ENCODE assay signal across 5 cellular contexts in genomic region chr9:74102148-74102547, GRCh38.
DNase-seq lines count a peak whose midpoint lies in the region; ATAC-seq, FAIRE-seq and TF ChIP-seq lines count a peak whose summit lies in the region.
"Not testable (repeated sequence)": the region's sequence is repeated elsewhere in the genome, so short reads cannot be mapped to it uniquely, and the experiment has no call there.

No MANE protein-coding gene starts in this region.

- H3K4me1 Mint-ChIP-seq in nephron progenitor cell = peaks cover 14% of the 10 kb centered on the region

- not testable (repeated sequence) for H3K23me2 ChIP-seq in H1 (ENCODE audit: low read depth, low read length)

- H2AK5ac ChIP-seq in H1 (ENCODE audit: low read depth, low read length) = not testable (repeated sequence)

- peak; percentile 53 for ATAC-seq in DND-41 (ENCODE audit: insufficient read depth, low read depth)
- not testable (repeated sequence) for ATAC-seq in HepG2

- FAIRE-seq in H1 (lab: Jason Lieb, UNC) = peak; percentile 28
- not testable (repeated sequence) for FAIRE-seq in HepG2 (lab: Jason Lieb, UNC)

- H3K79me2 ChIP-seq in DND-41 (ENCODE audit: insufficient read depth, low read length); H1 (ENCODE audit: control insufficient read depth in 1 of 2, insufficient read depth in 2 of 2, low read length in 2 of 2); HepG2 (ENCODE audit: insufficient read depth, low read length): not testable (repeated sequence)

- H3K27ac Mint-ChIP-seq in nephron progenitor cell = peak overlapping the region; percentile 55

- not testable (repeated sequence) for H3K9me3 ChIP-seq in DND-41 (ENCODE audit: insufficient read depth, low read length, severe bottlenecking); HepG2 (ENCODE audit: low read length)
- peaks cover 43 to 67% of the 10 kb centered on the region in 2 experiments for H3K9me3 ChIP-seq in H1 (ENCODE audit: insufficient read depth in 2 of 2, low read depth in 1 of 2, low read length in 1 of 2)

- H3K27ac ChIP-seq in DND-41 (ENCODE audit: low read length) = peak overlapping the region; percentile 62
- not testable (repeated sequence) for H3K27ac ChIP-seq in H1 (ENCODE audit: low read depth, low read length); HepG2 (ENCODE audit: extremely low read length, insufficient read depth, low read length)

- DNase-seq in DND-41; H1 (ENCODE audit: low read depth in 1 of 2, low spot score in 2 of 2); nephron progenitor cell: not testable (repeated sequence)
- DNase-seq in SW480 (ENCODE audit: low spot score) = peak; percentile 77
- peak; percentile 2 for DNase-seq in HepG2 (ENCODE audit: low spot score)

- H3K18ac ChIP-seq in H1 (ENCODE audit: extremely low read depth, low read length) = not testable (repeated sequence)

- peak overlapping the region; percentile 10; the same call in 1 of the 2 replicates for H2AFZ ChIP-seq in DND-41 (ENCODE audit: low read depth, low read length)
- H2AFZ ChIP-seq in H1 (ENCODE audit: low read length); HepG2 (ENCODE audit: low read length): not testable (repeated sequence)

- not testable (repeated sequence) for H3K9ac ChIP-seq in DND-41 (ENCODE audit: low read depth, low read length); H1 (replicated peaks in 1 of 4; ENCODE audit: extremely low read depth in 1 of 4, low read depth in 3 of 4, low read length in 3 of 4); HepG2 (ENCODE audit: insufficient read depth, low read depth, low read length)

- not testable (repeated sequence) for H3K4ac ChIP-seq in H1 (replicated peaks; ENCODE audit: insufficient read length, low read depth, low read length)

- H3K4me2 ChIP-seq in DND-41 (ENCODE audit: insufficient read depth, low read length) = peak overlapping the region; percentile 10; the same call in 1 of the 2 replicates
- H3K4me2 ChIP-seq in H1 (ENCODE audit: insufficient read depth in 1 of 2, low read depth in 2 of 2, low read length in 2 of 2); HepG2 (ENCODE audit: low read depth, low read length): not testable (repeated sequence)

- H3K36me3 ChIP-seq in DND-41 (ENCODE audit: insufficient read depth, low read length); HepG2 (replicated peaks in 1 of 2; ENCODE audit: control insufficient read depth in 1 of 2, insufficient read depth in 2 of 2, low read length in 2 of 2): not testable (repeated sequence)
- H3K36me3 ChIP-seq in H1 (ENCODE audit: control insufficient read depth in 2 of 4, insufficient read depth in 4 of 4, low read length in 3 of 4) = peaks cover 2 to 47% (median 21%) of the 10 kb centered on the region in 4 experiments; a peak in 6 of 8 replicates

- not testable (repeated sequence) for H3K27me3 ChIP-seq in DND-41 (ENCODE audit: insufficient read depth, low read length, poor library complexity); H1 (replicated peaks in 1 of 4; ENCODE audit: control insufficient read depth in 3 of 4, extremely low read depth in 1 of 4, insufficient read depth in 3 of 4, low read length in 3 of 4); HepG2 (ENCODE audit: control insufficient read depth in 1 of 2, insufficient read depth in 2 of 2, low read length in 2 of 2)

- H2BK20ac ChIP-seq in H1 (ENCODE audit: low read length) = not testable (repeated sequence)

- H2BK5ac ChIP-seq in H1 (ENCODE audit: low read depth, low read length) = not testable (repeated sequence)

- H2BK15ac ChIP-seq in H1 (ENCODE audit: low read length) = not testable (repeated sequence)

- not testable (repeated sequence) for TF ChIP-seq POLR2A in H1 (IDR thresholded peaks at IDR 0.05; ENCODE audit: control extremely low read depth in 1 of 2, low read depth in 2 of 2, low read length in 2 of 2); HepG2 (IDR thresholded peaks at IDR 0.05; ENCODE audit: insufficient read depth in 1 of 2, low read depth in 2 of 2, low read length in 2 of 2)

- H3K14ac ChIP-seq in H1 (ENCODE audit: insufficient read length) = not testable (repeated sequence)

- H3K4me3 ChIP-seq in DND-41 (ENCODE audit: low read depth in 1 of 2, low read length in 2 of 2); H1 (ENCODE audit: extremely low read depth in 1 of 4, insufficient read depth in 2 of 4, low read depth in 3 of 4, low read length in 4 of 4); HepG2 (replicated peaks in 1 of 3; ENCODE audit: insufficient read depth in 1 of 3, low read depth in 2 of 3, low read length in 3 of 3): not testable (repeated sequence)

- not testable (repeated sequence) for H3K27me3 Mint-ChIP-seq in nephron progenitor cell (ENCODE audit: low read depth, poor library complexity)

- WGBS in H1 (ENCODE audit: extremely low coverage in 1 of 2, insufficient coverage in 1 of 2, insufficient read length in 1 of 2, insufficient replicate concordance in 2 of 2, low coverage in 1 of 2, low lambda C conversion rate in 2 of 2, missing lambda C conversion rate in 1 of 2), 2 experiments = 95% methylated on average over 1 of the region's 1 CpG; no CpG with 5 or more reads in 1 of the 2 experiments
- WGBS in HepG2 (ENCODE audit: low lambda C conversion rate) = 0% methylated on average over 1 of the region's 1 CpG

- H4K5ac ChIP-seq in H1 (ENCODE audit: insufficient read length, low read depth, low read length) = not testable (repeated sequence)

- peaks cover 44% of the 10 kb centered on the region for H3K4me1 ChIP-seq in DND-41 (ENCODE audit: insufficient read depth, low read length)
- not testable (repeated sequence) for H3K4me1 ChIP-seq in H1 (replicated peaks in 1 of 4; ENCODE audit: control insufficient read depth in 3 of 4, insufficient read depth in 4 of 4, low read length in 3 of 4); HepG2 (ENCODE audit: insufficient read depth, low read length)

- not testable (repeated sequence) for H3K56ac ChIP-seq in H1 (replicated peaks; ENCODE audit: insufficient read length, low read depth, low read length)

- H3K4me3 Mint-ChIP-seq in nephron progenitor cell = not testable (repeated sequence)

- not testable (repeated sequence) for BruUV-seq in HepG2 (replicated peaks; lab: Mats Ljungman, UMichigan)

- H4K20me1 ChIP-seq in DND-41 (ENCODE audit: insufficient read depth, low read length); H1 (replicated peaks in 1 of 2; ENCODE audit: control insufficient read depth in 1 of 2, insufficient read depth in 2 of 2, low read length in 2 of 2); HepG2 (ENCODE audit: insufficient read depth, low read length): not testable (repeated sequence)

- H2BK12ac ChIP-seq in H1 (ENCODE audit: low read depth, low read length) = not testable (repeated sequence)

- H2BK120ac ChIP-seq in H1 (replicated peaks; ENCODE audit: low read depth, low read length) = not testable (repeated sequence)

- H3K9me3 Mint-ChIP-seq in nephron progenitor cell = peaks cover 11% of the 10 kb centered on the region

- not testable (repeated sequence) for H3K79me1 ChIP-seq in H1 (ENCODE audit: low read depth, low read length)

- TF ChIP-seq RAD21 in H1 (IDR thresholded peaks at IDR 0.05 in 1 of 2, conservative IDR thresholded peaks at IDR 0.05 in 1 of 2; ENCODE audit: low read depth in 2 of 2, low read length in 2 of 2); HepG2 (CRISPR knock-in tag; IDR thresholded peaks at IDR 0.05): not testable (repeated sequence)

- POLR2A ChIA-PET in H1 (lab: Charles Lee; ENCODE audit: partially characterized antibody) = interaction anchor here (0.9 to 4.1 kb wide), 6 partner anchors 9 to 397 kb away, joined by 3 to 17 read pairs (median 4); no protein-coding TSS in a partner anchor
- POLR2A ChIA-PET in HepG2 (lab: Yijun Ruan, JAX) = not testable (repeated sequence)

- H3K36me3 Mint-ChIP-seq in nephron progenitor cell (ENCODE audit: low read depth) = not testable (repeated sequence)

- in situ Hi-C loops in HepG2 (cut with HindIII; ENCODE audit: extremely low pct_ligation_motif_present, low pct_unique_long_range_greater_than_20kb) = not testable (repeated sequence)

- H3K23ac ChIP-seq in H1 (ENCODE audit: insufficient read length) = not testable (repeated sequence)

- TF ChIP-seq CTCF in DND-41 (IDR thresholded peaks at IDR 0.05; ENCODE audit: borderline replicate concordance, extremely low read depth, low read length, poor library complexity, severe bottlenecking); H1 (IDR thresholded peaks at IDR 0.05; ENCODE audit: control extremely low read depth in 1 of 3, insufficient read depth in 1 of 3, low read depth in 1 of 3, low read length in 3 of 3); HepG2 (CRISPR knock-in tag; IDR thresholded peaks at IDR 0.05); nephron progenitor cell (IDR thresholded peaks at IDR 0.05): not testable (repeated sequence)

- TF ChIP-seq EP300 in H1 (IDR thresholded peaks at IDR 0.05; ENCODE audit: borderline replicate concordance in 1 of 2, low read depth in 2 of 2, low read length in 2 of 2); HepG2 (IDR thresholded peaks at IDR 0.05; ENCODE audit: low read depth in 2 of 2, low read length in 2 of 2); HepG2 (CRISPR knock-in tag; IDR thresholded peaks at IDR 0.05; ENCODE audit: borderline replicate concordance): not testable (repeated sequence)

- not testable (repeated sequence) for H4K8ac ChIP-seq in H1 (ENCODE audit: extremely low read depth, insufficient read depth, low read length)

- CTCF ChIA-PET in H1 (lab: Charles Lee; ENCODE audit: partially characterized antibody); HepG2 (lab: Yijun Ruan, JAX; ENCODE audit: low intra/inter-chr PET ratio, low total read pairs): not testable (repeated sequence)

- H4K91ac ChIP-seq in H1 (replicated peaks; ENCODE audit: insufficient read length, low read length) = not testable (repeated sequence)

- intact Hi-C loops in HepG2 (cut with micrococcal nuclease; ENCODE audit: unreplicated experiment) = not testable (repeated sequence)

TF ChIP-seq in HepG2, 621 proteins besides CTCF, POLR2A, EP300 and RAD21:
- peak; percentile 62 for TF ChIP-seq TCF7 (IDR thresholded peaks at IDR 0.05; ENCODE audit: low read depth)
